Comparison of ENCODE assay signal across 1 cellular context in the genomic region with DNA sequence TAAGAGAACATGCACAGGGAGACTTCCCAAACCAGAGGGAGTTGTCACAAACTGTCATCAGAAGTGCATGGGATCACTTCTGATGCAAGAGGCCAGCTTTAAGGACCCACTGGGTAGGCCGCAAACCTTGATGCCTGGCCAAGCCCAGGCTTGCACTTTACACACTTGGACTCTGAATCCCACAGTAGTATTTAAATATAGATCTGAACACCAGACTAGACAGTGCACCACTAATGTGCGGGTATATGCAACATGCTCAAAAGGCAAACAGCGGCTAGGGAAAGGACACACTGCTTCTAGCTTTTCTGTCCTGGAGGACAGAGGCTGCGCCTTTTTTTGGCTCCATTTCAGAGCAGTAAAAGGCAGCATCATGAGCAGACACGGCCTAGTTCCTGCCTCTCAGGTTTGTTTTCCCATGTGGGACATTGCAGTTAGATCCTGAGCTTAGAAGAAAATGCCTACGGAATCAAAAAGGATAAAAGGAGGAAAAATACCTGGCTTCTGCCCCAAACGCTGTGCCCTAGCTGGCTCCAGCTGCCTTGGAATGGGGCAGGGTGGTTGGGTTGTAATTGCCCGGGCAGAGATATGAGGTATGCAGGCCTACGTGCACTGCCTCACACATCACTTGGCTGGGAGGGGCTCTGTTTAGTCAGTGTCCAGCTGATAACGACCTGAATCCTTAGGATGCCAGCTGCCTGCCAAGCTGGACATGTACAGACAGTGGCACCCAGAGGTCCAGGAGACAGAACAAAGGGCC.
TF ChIP-seq lines count a peak whose summit lies in the region.

No MANE protein-coding gene starts in this region.

TF ChIP-seq in HepG2, 621 proteins besides CTCF, POLR2A, EP300 and RAD21 (continued from another document and continues in another):
- TF ChIP-seq, protein P1, sequence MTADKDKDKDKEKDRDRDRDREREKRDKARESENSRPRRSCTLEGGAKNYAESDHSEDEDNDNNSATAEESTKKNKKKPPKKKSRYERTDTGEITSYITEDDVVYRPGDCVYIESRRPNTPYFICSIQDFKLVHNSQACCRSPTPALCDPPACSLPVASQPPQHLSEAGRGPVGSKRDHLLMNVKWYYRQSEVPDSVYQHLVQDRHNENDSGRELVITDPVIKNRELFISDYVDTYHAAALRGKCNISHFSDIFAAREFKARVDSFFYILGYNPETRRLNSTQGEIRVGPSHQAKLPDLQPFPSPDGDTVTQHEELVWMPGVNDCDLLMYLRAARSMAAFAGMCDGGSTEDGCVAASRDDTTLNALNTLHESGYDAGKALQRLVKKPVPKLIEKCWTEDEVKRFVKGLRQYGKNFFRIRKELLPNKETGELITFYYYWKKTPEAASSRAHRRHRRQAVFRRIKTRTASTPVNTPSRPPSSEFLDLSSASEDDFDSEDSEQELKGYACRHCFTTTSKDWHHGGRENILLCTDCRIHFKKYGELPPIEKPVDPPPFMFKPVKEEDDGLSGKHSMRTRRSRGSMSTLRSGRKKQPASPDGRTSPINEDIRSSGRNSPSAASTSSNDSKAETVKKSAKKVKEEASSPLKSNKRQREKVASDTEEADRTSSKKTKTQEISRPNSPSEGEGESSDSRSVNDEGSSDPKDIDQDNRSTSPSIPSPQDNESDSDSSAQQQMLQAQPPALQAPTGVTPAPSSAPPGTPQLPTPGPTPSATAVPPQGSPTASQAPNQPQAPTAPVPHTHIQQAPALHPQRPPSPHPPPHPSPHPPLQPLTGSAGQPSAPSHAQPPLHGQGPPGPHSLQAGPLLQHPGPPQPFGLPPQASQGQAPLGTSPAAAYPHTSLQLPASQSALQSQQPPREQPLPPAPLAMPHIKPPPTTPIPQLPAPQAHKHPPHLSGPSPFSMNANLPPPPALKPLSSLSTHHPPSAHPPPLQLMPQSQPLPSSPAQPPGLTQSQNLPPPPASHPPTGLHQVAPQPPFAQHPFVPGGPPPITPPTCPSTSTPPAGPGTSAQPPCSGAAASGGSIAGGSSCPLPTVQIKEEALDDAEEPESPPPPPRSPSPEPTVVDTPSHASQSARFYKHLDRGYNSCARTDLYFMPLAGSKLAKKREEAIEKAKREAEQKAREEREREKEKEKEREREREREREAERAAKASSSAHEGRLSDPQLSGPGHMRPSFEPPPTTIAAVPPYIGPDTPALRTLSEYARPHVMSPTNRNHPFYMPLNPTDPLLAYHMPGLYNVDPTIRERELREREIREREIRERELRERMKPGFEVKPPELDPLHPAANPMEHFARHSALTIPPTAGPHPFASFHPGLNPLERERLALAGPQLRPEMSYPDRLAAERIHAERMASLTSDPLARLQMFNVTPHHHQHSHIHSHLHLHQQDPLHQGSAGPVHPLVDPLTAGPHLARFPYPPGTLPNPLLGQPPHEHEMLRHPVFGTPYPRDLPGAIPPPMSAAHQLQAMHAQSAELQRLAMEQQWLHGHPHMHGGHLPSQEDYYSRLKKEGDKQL (CRISPR knock-in tag; IDR thresholded peaks at IDR 0.05; ENCODE audit: low read depth): no peak
- TF ChIP-seq XRCC5 (optimal IDR thresholded peaks at IDR 0.05; ENCODE audit: low read length): peak; percentile 63
- TF ChIP-seq, protein P2, sequence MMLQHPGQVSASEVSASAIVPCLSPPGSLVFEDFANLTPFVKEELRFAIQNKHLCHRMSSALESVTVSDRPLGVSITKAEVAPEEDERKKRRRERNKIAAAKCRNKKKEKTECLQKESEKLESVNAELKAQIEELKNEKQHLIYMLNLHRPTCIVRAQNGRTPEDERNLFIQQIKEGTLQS (CRISPR knock-in tag; IDR thresholded peaks at IDR 0.05): peak; percentile 61
- TF ChIP-seq CAMTA2 (CRISPR knock-in tag; IDR thresholded peaks at IDR 0.05; ENCODE audit: borderline replicate concordance): no peak
- TF ChIP-seq ZNF672 (CRISPR knock-in tag; IDR thresholded peaks at IDR 0.05): no peak
- no peak for TF ChIP-seq FOXM1 (CRISPR knock-in tag; IDR thresholded peaks at IDR 0.05)
- no peak for TF ChIP-seq ZSCAN30 (CRISPR knock-in tag; IDR thresholded peaks at IDR 0.05)
- peak; percentile 88; the same call in 1 of the 2 replicates for TF ChIP-seq REL (CRISPR knock-in tag; conservative IDR thresholded peaks at IDR 0.05)
- no peak for TF ChIP-seq ZNF225 (CRISPR knock-in tag; IDR thresholded peaks at IDR 0.05)
- 0 out of 2 replicates have a peak, but pooled peaks have one; percentile 83 for TF ChIP-seq NFKBIZ (CRISPR knock-in tag; IDR thresholded peaks at IDR 0.05)
- TF ChIP-seq ZNF10 (CRISPR knock-in tag; IDR thresholded peaks at IDR 0.05; ENCODE audit: borderline replicate concordance, low read depth): no peak
- peak; percentile 92 for TF ChIP-seq DMAP1 (CRISPR knock-in tag; IDR thresholded peaks at IDR 0.05)
- peak; percentile 74; the same call in 1 of the 2 replicates for TF ChIP-seq MIER2 (CRISPR knock-in tag; IDR thresholded peaks at IDR 0.05)
- TF ChIP-seq PCBP2 (optimal IDR thresholded peaks at IDR 0.05; ENCODE audit: low read depth, low read length, poor library complexity, severe bottlenecking): peak; percentile 51
- TF ChIP-seq ZNF496 (CRISPR knock-in tag; IDR thresholded peaks at IDR 0.05; ENCODE audit: insufficient replicate concordance): no peak
- peak; percentile 74 for TF ChIP-seq ZBED4 (CRISPR knock-in tag; IDR thresholded peaks at IDR 0.05; ENCODE audit: borderline replicate concordance)
- TF ChIP-seq, protein P3, sequence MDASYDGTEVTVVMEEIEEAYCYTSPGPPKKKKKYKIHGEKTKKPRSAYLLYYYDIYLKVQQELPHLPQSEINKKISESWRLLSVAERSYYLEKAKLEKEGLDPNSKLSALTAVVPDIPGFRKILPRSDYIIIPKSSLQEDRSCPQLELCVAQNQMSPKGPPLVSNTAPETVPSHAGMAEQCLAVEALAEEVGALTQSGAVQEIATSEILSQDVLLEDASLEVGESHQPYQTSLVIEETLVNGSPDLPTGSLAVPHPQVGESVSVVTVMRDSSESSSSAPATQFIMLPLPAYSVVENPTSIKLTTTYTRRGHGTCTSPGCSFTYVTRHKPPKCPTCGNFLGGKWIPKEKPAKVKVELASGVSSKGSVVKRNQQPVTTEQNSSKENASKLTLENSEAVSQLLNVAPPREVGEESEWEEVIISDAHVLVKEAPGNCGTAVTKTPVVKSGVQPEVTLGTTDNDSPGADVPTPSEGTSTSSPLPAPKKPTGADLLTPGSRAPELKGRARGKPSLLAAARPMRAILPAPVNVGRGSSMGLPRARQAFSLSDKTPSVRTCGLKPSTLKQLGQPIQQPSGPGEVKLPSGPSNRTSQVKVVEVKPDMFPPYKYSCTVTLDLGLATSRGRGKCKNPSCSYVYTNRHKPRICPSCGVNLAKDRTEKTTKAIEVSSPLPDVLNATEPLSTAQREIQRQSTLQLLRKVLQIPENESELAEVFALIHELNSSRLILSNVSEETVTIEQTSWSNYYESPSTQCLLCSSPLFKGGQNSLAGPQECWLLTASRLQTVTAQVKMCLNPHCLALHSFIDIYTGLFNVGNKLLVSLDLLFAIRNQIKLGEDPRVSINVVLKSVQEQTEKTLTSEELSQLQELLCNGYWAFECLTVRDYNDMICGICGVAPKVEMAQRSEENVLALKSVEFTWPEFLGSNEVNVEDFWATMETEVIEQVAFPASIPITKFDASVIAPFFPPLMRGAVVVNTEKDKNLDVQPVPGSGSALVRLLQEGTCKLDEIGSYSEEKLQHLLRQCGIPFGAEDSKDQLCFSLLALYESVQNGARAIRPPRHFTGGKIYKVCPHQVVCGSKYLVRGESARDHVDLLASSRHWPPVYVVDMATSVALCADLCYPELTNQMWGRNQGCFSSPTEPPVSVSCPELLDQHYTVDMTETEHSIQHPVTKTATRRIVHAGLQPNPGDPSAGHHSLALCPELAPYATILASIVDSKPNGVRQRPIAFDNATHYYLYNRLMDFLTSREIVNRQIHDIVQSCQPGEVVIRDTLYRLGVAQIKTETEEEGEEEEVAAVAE (CRISPR knock-in tag; IDR thresholded peaks at IDR 0.05; ENCODE audit: borderline replicate concordance): peak; percentile 92
- no peak for TF ChIP-seq PHF5A (CRISPR knock-in tag; IDR thresholded peaks at IDR 0.05; ENCODE audit: low read depth, unreplicated experiment)
- TF ChIP-seq ZNF296 (CRISPR knock-in tag; conservative IDR thresholded peaks at IDR 0.05): no peak
- no peak for TF ChIP-seq ZFP36 (IDR thresholded peaks at IDR 0.05; ENCODE audit: borderline replicate concordance, low read depth, low read length, partially characterized antibody)
- no peak; the same call in 1 of the 2 replicates for TF ChIP-seq TARDBP (CRISPR knock-in tag; IDR thresholded peaks at IDR 0.05)
- TF ChIP-seq PRPF4 (IDR thresholded peaks at IDR 0.05; ENCODE audit: low read depth, low read length, poor library complexity, severe bottlenecking): no peak
- TF ChIP-seq HNRNPH1 (optimal IDR thresholded peaks at IDR 0.05; ENCODE audit: low read depth, low read length): no peak
- TF ChIP-seq TSC22D2 (CRISPR knock-in tag; IDR thresholded peaks at IDR 0.05; ENCODE audit: borderline replicate concordance): no peak; the same call in 1 of the 2 replicates
- peak; percentile 88 for TF ChIP-seq ZNF205 (CRISPR knock-in tag; IDR thresholded peaks at IDR 0.05)
- peak; percentile 59 for TF ChIP-seq ZFP1 (CRISPR knock-in tag; IDR thresholded peaks at IDR 0.05)
- TF ChIP-seq, protein P4, sequence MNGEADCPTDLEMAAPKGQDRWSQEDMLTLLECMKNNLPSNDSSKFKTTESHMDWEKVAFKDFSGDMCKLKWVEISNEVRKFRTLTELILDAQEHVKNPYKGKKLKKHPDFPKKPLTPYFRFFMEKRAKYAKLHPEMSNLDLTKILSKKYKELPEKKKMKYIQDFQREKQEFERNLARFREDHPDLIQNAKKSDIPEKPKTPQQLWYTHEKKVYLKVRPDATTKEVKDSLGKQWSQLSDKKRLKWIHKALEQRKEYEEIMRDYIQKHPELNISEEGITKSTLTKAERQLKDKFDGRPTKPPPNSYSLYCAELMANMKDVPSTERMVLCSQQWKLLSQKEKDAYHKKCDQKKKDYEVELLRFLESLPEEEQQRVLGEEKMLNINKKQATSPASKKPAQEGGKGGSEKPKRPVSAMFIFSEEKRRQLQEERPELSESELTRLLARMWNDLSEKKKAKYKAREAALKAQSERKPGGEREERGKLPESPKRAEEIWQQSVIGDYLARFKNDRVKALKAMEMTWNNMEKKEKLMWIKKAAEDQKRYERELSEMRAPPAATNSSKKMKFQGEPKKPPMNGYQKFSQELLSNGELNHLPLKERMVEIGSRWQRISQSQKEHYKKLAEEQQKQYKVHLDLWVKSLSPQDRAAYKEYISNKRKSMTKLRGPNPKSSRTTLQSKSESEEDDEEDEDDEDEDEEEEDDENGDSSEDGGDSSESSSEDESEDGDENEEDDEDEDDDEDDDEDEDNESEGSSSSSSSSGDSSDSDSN (CRISPR knock-in tag; IDR thresholded peaks at IDR 0.05): peak; percentile 73
- TF ChIP-seq GATAD2A (CRISPR knock-in tag; IDR thresholded peaks at IDR 0.05): peak; percentile 98
- TF ChIP-seq ZNF713 (CRISPR knock-in tag; IDR thresholded peaks at IDR 0.05): peak; percentile 94; the same call in 1 of the 2 replicates
- TF ChIP-seq ZNF674 (CRISPR knock-in tag; IDR thresholded peaks at IDR 0.05; ENCODE audit: low read depth): no peak
- TF ChIP-seq ZNF75D (CRISPR knock-in tag; IDR thresholded peaks at IDR 0.05; ENCODE audit: borderline replicate concordance): no peak
- TF ChIP-seq POLR2AphosphoS5 (IDR thresholded peaks at IDR 0.05; ENCODE audit: low read depth, low read length): peak; percentile 79
- no peak; the same call in 1 of the 2 replicates for TF ChIP-seq TGIF2 (CRISPR knock-in tag; IDR thresholded peaks at IDR 0.05)
- TF ChIP-seq ZNF24 (IDR thresholded peaks at IDR 0.05): peak; percentile 39; the same call in 1 of the 2 replicates
- TF ChIP-seq, protein P5, sequence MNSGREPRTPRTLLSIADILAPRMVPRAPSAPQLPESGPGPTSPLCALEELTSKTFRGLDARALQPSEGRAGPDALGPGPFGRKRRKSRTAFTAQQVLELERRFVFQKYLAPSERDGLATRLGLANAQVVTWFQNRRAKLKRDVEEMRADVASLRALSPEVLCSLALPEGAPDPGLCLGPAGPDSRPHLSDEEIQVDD (CRISPR knock-in tag; IDR thresholded peaks at IDR 0.05; ENCODE audit: borderline replicate concordance): no peak
- TF ChIP-seq ETV5 (CRISPR knock-in tag; IDR thresholded peaks at IDR 0.05; ENCODE audit: borderline replicate concordance): peak; percentile 68
- no peak; the same call in 1 of the 2 replicates for TF ChIP-seq ETS1 (CRISPR knock-in tag; IDR thresholded peaks at IDR 0.05)
